Comparison of ENCODE assay signal across 9 cellular contexts in genomic region chr19:41398603-41399002, GRCh38. TPM values are rescaled to one million over a fixed set of nuclear protein-coding genes. Genes with fewer than 3 reads are reported as not detected.
A peak's percentile ranks its signal among the peaks of the same experiment; 100 is the strongest.
DNase-seq lines count a peak whose midpoint lies in the region; ATAC-seq and TF ChIP-seq lines count a peak whose summit lies in the region.
"Had no signal": no experiment of that assay in that cellular context is flagged by ENCODE, and none has a peak within 500 bp of the region (broad histone marks: within the 10 kb centered on the region; RNA-seq: fewer than 3 reads in every experiment).

No MANE protein-coding gene starts in this region.

- H3K27ac Mint-ChIP-seq in IgD-negative memory B cell (peak overlapping the region in 2 of 3 donors; percentile 98 to 100), natural killer cell (peak overlapping the region; percentile 99 to 100)

- H3K4me1 ChIP-seq in BE2C, result no peaks in the 10 kb centered on the region
- peaks cover 6% of the 10 kb centered on the region for H3K4me1 ChIP-seq in colonic mucosa

- peak overlapping the region; percentile 71 to 98 for H3K9ac ChIP-seq in colonic mucosa (ENCODE audit: low read depth in 2 of 2, low read length in 2 of 2)

- intact Hi-C loops in colonic mucosa (cut with DNase I) (loop anchor here (5.0 kb wide), 1 partner anchor 34 kb away; no protein-coding TSS in a partner anchor), natural killer cell (cut with micrococcal nuclease) (no loop called here)

- H3K27ac ChIP-seq in colonic mucosa, result no peak overlapping the region

- H3K9me3 Mint-ChIP-seq in IgD-negative memory B cell, result no peaks in the 10 kb centered on the region
- no peaks in the 10 kb centered on the region for H3K9me3 Mint-ChIP-seq in natural killer cell

- peaks cover 10% of the 10 kb centered on the region for H3K36me3 ChIP-seq in BE2C
- H3K36me3 ChIP-seq in colonic mucosa, result no peaks in the 10 kb centered on the region

- no peaks in the 10 kb centered on the region for H3K27me3 ChIP-seq in BE2C
- H3K27me3 ChIP-seq in colonic mucosa, result no peaks in the 10 kb centered on the region

- H3K4me1 Mint-ChIP-seq in IgD-negative memory B cell (peaks cover 22 to 30% (median 29%) of the 10 kb centered on the region in 3 donors), natural killer cell (peaks cover 38 to 53% of the 10 kb centered on the region in 2 donors)

- H3K4me3 Mint-ChIP-seq in IgD-negative memory B cell (peak overlapping the region; percentile 93 to 99 (median 98)), natural killer cell (peak overlapping the region; percentile 97)

- H3K4me3 ChIP-seq in BE2C (ENCODE audit: low read depth, low read length) (peak overlapping the region; percentile 91), colonic mucosa (peak overlapping the region; percentile 83)

- no peaks in the 10 kb centered on the region for H3K9me3 ChIP-seq in BE2C
- H3K9me3 ChIP-seq in colonic mucosa, result no peaks in the 10 kb centered on the region

- ATAC-seq in natural killer cell (no peak), HG03457 (IDR thresholded peaks at IDR 0.05; ENCODE audit: unreplicated experiment) (no peak), HG02840 (IDR thresholded peaks at IDR 0.05; ENCODE audit: low FRiP score, unreplicated experiment) (no peak)

- H3K36me3 Mint-ChIP-seq in IgD-negative memory B cell (peaks cover 2% of the 10 kb centered on the region), natural killer cell (no peaks in the 10 kb centered on the region)

- H3K27me3 Mint-ChIP-seq in IgD-negative memory B cell (no peaks in the 10 kb centered on the region), natural killer cell (ENCODE audit: low read depth in 2 of 2) (no peaks in the 10 kb centered on the region)

- DNase-seq in BE2C (no peak), colonic mucosa (no peak), natural killer cell (no peak)
- DNase-seq in stimulated activated CD4-positive, alpha-beta T cell treated with anti-CD3 and anti-CD28 coated beads, Interleukin-4, amount 100 ng/mL, for 24 hours, result no peak
- no peak for DNase-seq in activated CD8-positive, alpha-beta memory T cell treated with anti-CD3 and anti-CD28 coated beads, Interleukin-2, amount 50 U/mL, for 48 hours
- DNase-seq: OCI-M1 had no signal

- no peak for TF ChIP-seq CTCF in BE2C (IDR thresholded peaks at IDR 0.05; ENCODE audit: low read depth, low read length)
- TF ChIP-seq CTCF in colonic mucosa (IDR thresholded peaks at IDR 0.05), result no peak
- TF ChIP-seq CTCF in natural killer cell (IDR thresholded peaks at IDR 0.05), result no peak

RNA-seq across cellular contexts. Expression of gene BCKDHA, which starts 1.0 kb away (rescaled TPM):
- polyA plus RNA-seq in BE2C (2012; ENCODE audit: insufficient read depth, insufficient read length, low read depth), result 274 TPM
- polyA plus RNA-seq in IgD-negative memory B cell, result 63.4 TPM
- total RNA-seq in colonic mucosa, result 10 to 100 TPM; 18.8 to 31.7 TPM
- 10 to 100 TPM; 26.5 to 29.0 (median 28.3) TPM for total RNA-seq in natural killer cell

RNA-seq across cellular contexts. Expression of gene EXOSC5, which starts 1.4 kb away (rescaled TPM):
- 398 TPM for polyA plus RNA-seq in BE2C (2012; ENCODE audit: insufficient read depth, insufficient read length, low read depth)
- polyA plus RNA-seq in IgD-negative memory B cell, result 75.1 TPM
- total RNA-seq in colonic mucosa, result 10 to 100 TPM; 11.5 to 33.5 TPM
- total RNA-seq in natural killer cell, result 10 to 100 TPM in 1 of 3 donors, 1 to 10 TPM in 2; 9.0 to 11.6 (median 9.5) TPM

RNA-seq across cellular contexts. Expression of gene TMEM91, which starts 22.3 kb away (rescaled TPM):
- polyA plus RNA-seq in BE2C (2012; ENCODE audit: insufficient read depth, insufficient read length, low read depth), result 3.7 TPM
- 1.8 TPM for polyA plus RNA-seq in IgD-negative memory B cell
- total RNA-seq in colonic mucosa (1 to 10 TPM; 2.0 to 3.6 TPM), natural killer cell (10 to 100 TPM; 13.6 to 22.8 (median 20.8) TPM)

RNA-seq across cellular contexts. Expression of gene B3GNT8, which starts 28.6 kb away (rescaled TPM):
- polyA plus RNA-seq in BE2C (2012; ENCODE audit: insufficient read depth, insufficient read length, low read depth), result 14.8 TPM
- 0.59 TPM for polyA plus RNA-seq in IgD-negative memory B cell
- total RNA-seq in colonic mucosa, result 10 to 100 TPM; 26.5 to 34.1 TPM
- 1 to 10 TPM; 1.5 to 2.5 (median 2.1) TPM for total RNA-seq in natural killer cell

RNA-seq across cellular contexts. Expression of gene B9D2, which starts 34.7 kb away (rescaled TPM):
- 28.2 TPM for polyA plus RNA-seq in BE2C (2012; ENCODE audit: insufficient read depth, insufficient read length, low read depth)
- polyA plus RNA-seq in IgD-negative memory B cell, result 10.5 TPM
- total RNA-seq in colonic mucosa (10 to 100 TPM in 1 of 2 donors, 1 to 10 TPM in 1; 8.4 to 10.4 TPM), natural killer cell (10 to 100 TPM; 18.1 to 22.2 (median 18.7) TPM)
